In the genomic region with DNA sequence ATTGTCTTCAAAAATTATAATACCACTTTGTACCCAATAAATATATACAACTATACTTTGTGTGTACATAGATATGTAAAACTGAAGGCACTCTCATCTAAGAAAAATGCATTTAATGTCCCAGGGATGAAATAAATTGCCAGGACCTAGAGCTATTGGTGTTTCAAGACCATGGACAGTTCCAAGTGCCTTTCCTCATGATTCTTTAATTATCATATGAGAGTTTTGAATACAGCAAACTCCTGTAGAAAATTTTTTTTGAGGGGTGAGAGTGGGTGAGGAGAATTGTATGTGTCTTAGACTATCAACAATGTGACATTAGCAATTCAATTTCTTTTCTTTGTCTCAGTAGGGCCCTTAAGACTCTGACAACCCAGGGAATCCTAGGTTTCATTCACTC, we compare ENCODE assay signal across 4 cellular contexts.
A peak's percentile ranks its signal among the peaks of the same experiment; 100 is the strongest.
TF ChIP-seq lines count a peak whose summit lies in the region.

No MANE protein-coding gene starts in this region.

TF ChIP-seq in GM23338, 12 proteins besides CTCF, POLR2A, EP300 and RAD21:
- TF ChIP-seq, protein P1, sequence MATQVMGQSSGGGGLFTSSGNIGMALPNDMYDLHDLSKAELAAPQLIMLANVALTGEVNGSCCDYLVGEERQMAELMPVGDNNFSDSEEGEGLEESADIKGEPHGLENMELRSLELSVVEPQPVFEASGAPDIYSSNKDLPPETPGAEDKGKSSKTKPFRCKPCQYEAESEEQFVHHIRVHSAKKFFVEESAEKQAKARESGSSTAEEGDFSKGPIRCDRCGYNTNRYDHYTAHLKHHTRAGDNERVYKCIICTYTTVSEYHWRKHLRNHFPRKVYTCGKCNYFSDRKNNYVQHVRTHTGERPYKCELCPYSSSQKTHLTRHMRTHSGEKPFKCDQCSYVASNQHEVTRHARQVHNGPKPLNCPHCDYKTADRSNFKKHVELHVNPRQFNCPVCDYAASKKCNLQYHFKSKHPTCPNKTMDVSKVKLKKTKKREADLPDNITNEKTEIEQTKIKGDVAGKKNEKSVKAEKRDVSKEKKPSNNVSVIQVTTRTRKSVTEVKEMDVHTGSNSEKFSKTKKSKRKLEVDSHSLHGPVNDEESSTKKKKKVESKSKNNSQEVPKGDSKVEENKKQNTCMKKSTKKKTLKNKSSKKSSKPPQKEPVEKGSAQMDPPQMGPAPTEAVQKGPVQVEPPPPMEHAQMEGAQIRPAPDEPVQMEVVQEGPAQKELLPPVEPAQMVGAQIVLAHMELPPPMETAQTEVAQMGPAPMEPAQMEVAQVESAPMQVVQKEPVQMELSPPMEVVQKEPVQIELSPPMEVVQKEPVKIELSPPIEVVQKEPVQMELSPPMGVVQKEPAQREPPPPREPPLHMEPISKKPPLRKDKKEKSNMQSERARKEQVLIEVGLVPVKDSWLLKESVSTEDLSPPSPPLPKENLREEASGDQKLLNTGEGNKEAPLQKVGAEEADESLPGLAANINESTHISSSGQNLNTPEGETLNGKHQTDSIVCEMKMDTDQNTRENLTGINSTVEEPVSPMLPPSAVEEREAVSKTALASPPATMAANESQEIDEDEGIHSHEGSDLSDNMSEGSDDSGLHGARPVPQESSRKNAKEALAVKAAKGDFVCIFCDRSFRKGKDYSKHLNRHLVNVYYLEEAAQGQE (IDR thresholded peaks at IDR 0.05; ENCODE audit: unreplicated experiment), result peak; percentile 42

TF ChIP-seq in HEK293, 187 proteins besides CTCF, POLR2A, EP300 and RAD21:
- TF ChIP-seq, protein P1 (tag by site-specific recombination; IDR thresholded peaks at IDR 0.05), result peak; percentile 63

TF ChIP-seq in GM12878, 131 proteins besides CTCF, POLR2A, EP300 and RAD21:
- TF ChIP-seq, protein P1 (IDR thresholded peaks at IDR 0.05; ENCODE audit: low read depth, low read length), result peak; percentile 36; the same call in 1 of the 2 replicates
TF ChIP-seq in GM12878: peak in this region for 1; not testable (repeated sequence) for 130.

TF ChIP-seq in liver, 16 proteins besides CTCF, POLR2A, EP300 and RAD21:
- TF ChIP-seq, protein P1 (IDR thresholded peaks at IDR 0.05), result peak; percentile 87
